Comparison of ENCODE assay signal across 8 cellular contexts in the genomic region with DNA sequence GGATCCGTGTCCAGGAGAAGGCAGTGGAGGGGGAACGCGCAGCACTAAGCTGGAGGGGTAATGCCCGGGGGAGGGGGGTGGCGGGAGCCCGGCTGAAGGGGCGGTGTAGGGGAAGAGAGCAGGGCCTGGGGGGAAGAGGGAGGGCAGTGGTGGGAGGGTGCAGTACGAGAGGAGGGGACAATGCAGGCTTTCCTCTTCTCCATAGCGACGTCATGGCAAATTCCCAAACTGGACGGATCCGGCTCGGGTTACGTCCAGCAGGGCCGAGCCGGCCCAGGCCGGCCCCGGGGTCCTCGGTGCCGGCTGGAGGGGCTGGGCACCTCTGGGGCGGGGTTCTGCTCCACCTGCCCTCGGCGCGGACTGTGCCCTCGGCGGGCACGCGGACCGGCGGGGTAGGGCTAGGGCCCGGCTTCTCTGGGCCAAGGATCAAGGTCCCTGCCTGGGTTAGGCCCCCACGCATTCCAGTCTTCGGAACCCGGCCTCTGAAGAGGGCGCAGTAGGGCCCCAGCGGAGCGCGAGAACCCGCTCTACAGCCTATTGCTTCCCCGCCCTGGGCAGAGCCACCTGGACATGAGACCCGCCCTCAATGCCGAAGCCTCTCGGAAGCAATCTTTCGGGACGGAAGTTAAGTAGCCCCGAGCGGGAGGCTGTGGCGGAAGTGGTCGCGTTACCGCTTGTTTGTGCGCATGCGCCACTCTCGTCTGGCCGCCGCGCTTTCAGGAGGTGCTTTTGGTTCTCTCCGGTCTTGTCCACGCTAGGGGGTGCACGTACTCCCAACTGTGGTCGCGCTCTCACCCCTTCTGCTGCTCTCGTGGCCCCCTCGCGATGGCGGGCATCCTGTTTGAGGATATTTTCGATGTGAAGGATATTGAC.
DNase-seq lines count a peak whose midpoint lies in the region; TF ChIP-seq lines count a peak whose summit lies in the region.

No MANE protein-coding gene starts in this region.

- H3K9me3 Mint-ChIP-seq in nephron: no peaks in the 10 kb centered on the region
- no peaks in the 10 kb centered on the region for H3K9me3 Mint-ChIP-seq in stimulated activated naive CD8-positive, alpha-beta T cell treated with anti-CD3 and anti-CD28 coated beads, Interleukin-15, Interleukin-2, amounts not matched to agents 100 ng/mL and 50 ng/mL, for 24 hours

- H3K36me3 Mint-ChIP-seq in nephron (ENCODE audit: low read depth): peaks cover 32% of the 10 kb centered on the region
- H3K36me3 Mint-ChIP-seq in stimulated activated naive CD8-positive, alpha-beta T cell treated with anti-CD3 and anti-CD28 coated beads, Interleukin-15, Interleukin-2, amounts not matched to agents 100 ng/mL and 50 ng/mL, for 24 hours (ENCODE audit: low read depth): peaks cover 39% of the 10 kb centered on the region

- peak; percentile 99 for DNase-seq in ELF-1 (ENCODE audit: low read depth, low spot score)
- DNase-seq in GOT3 (lab: John Stamatoyannopoulos, UW): peak; percentile 95
- DNase-seq in RPMI8226: peak; percentile 99
- DNase-seq in activated T-helper 9 cell treated with anti-CD3 and anti-CD28 coated beads, Interleukin-2, amount 50 U/mL, for 16 hours (ENCODE audit: low read depth): peak; percentile 92
- peak; percentile 98 for DNase-seq in fibroblast of pulmonary artery (ENCODE audit: low read depth)

- H3K4me1 Mint-ChIP-seq in nephron: peaks cover 41% of the 10 kb centered on the region
- H3K4me1 Mint-ChIP-seq in stimulated activated naive CD8-positive, alpha-beta T cell treated with anti-CD3 and anti-CD28 coated beads, Interleukin-15, Interleukin-2, amounts not matched to agents 100 ng/mL and 50 ng/mL, for 24 hours (ENCODE audit: low read depth): peaks cover 42% of the 10 kb centered on the region

- TF ChIP-seq CTCF in LNCAP (IDR thresholded peaks at IDR 0.05): peak; percentile 59
- TF ChIP-seq CTCF in fibroblast of pulmonary artery (IDR thresholded peaks at IDR 0.05; ENCODE audit: low read length, missing control alignments): peak; percentile 63
- peak; percentile 45 to 65 (median 54) for TF ChIP-seq CTCF in nephron (IDR thresholded peaks at IDR 0.05; ENCODE audit: unreplicated experiment in 3 of 3)

- peak overlapping the region; percentile 77 for H3K4me3 ChIP-seq in fibroblast of pulmonary artery (replicated peaks; ENCODE audit: low read depth, low read length)

- peak overlapping the region; percentile 94 to 99 (median 98) for H3K27ac Mint-ChIP-seq in nephron
- H3K27ac Mint-ChIP-seq in stimulated activated naive CD8-positive, alpha-beta T cell treated with anti-CD3 and anti-CD28 coated beads, Interleukin-15, Interleukin-2, amounts not matched to agents 100 ng/mL and 50 ng/mL, for 24 hours: peak overlapping the region; percentile 97

- H3K27me3 Mint-ChIP-seq in nephron (ENCODE audit: low read depth): no peaks in the 10 kb centered on the region
- H3K27me3 Mint-ChIP-seq in stimulated activated naive CD8-positive, alpha-beta T cell treated with anti-CD3 and anti-CD28 coated beads, Interleukin-15, Interleukin-2, amounts not matched to agents 100 ng/mL and 50 ng/mL, for 24 hours: no peaks in the 10 kb centered on the region

- peak overlapping the region; percentile 91 to 99 (median 97) for H3K4me3 Mint-ChIP-seq in nephron
- peak overlapping the region; percentile 99 for H3K4me3 Mint-ChIP-seq in stimulated activated naive CD8-positive, alpha-beta T cell treated with anti-CD3 and anti-CD28 coated beads, Interleukin-15, Interleukin-2, amounts not matched to agents 100 ng/mL and 50 ng/mL, for 24 hours

Comparison
In these comparisons a context has a peak if more than half of its experiments do, and no peak if none do; other contexts are left out.
1. Peak in every context shown above with its lines: DNase-seq and H3K4me3 ChIP-seq.